ENCODE assay signal across 16 cellular contexts in genomic region chr1:219184337-219184736, GRCh38.
"Had no signal": no experiment of that assay in that cellular context is flagged by ENCODE, and none has a peak within 500 bp of the region (broad histone marks: within the 10 kb centered on the region; RNA-seq: fewer than 3 reads in every experiment).

No MANE protein-coding gene starts in this region.

- H3K27ac Mint-ChIP-seq: activated CD8-positive, alpha-beta T cell treated with anti-CD3 and anti-CD28 coated beads for 36 hours; activated naive CD8-positive, alpha-beta T cell treated with anti-CD3 and anti-CD28 coated beads, Interleukin-2, amount 10 ng/mL, durations not matched to agents 7 days and 5 days; mesothelial cell of epicardium; T-helper 17 cell had no signal

- H3K27ac ChIP-seq: tibial artery, uterus had no signal

- H3K4me3 ChIP-seq: tibial artery, uterus had no signal

- H3K27me3 ChIP-seq: tibial artery, uterus had no signal

- H3K36me3 ChIP-seq: tibial artery, uterus had no signal

- H3K9me3 Mint-ChIP-seq: activated CD8-positive, alpha-beta T cell treated with anti-CD3 and anti-CD28 coated beads for 36 hours; activated naive CD8-positive, alpha-beta T cell treated with anti-CD3 and anti-CD28 coated beads, Interleukin-2, amount 10 ng/mL, durations not matched to agents 7 days and 5 days; activated T-cell treated with anti-CD3 and anti-CD28 coated beads, Interleukin-2, amount 50 U/mL, for 4 hours had no signal

- ATAC-seq: activated CD8-positive, alpha-beta T cell treated with anti-CD3 and anti-CD28 coated beads for 36 hours; activated T-cell treated with anti-CD3 and anti-CD28 coated beads, Interleukin-2, amount 50 U/mL, for 4 hours; T-helper 17 cell had no signal

- H3K27me3 Mint-ChIP-seq: activated CD8-positive, alpha-beta T cell treated with anti-CD3 and anti-CD28 coated beads for 36 hours; activated naive CD8-positive, alpha-beta T cell treated with anti-CD3 and anti-CD28 coated beads, Interleukin-2, amount 10 ng/mL, durations not matched to agents 7 days and 5 days; T-helper 17 cell had no signal

- H3K9me3 ChIP-seq: uterus had no signal

- DNase-seq: activated CD4-positive, alpha-beta T cell treated with anti-CD3 and anti-CD28 coated beads for 48 hours; activated CD8-positive, alpha-beta T cell treated with anti-CD3 and anti-CD28 coated beads for 36 hours; activated effector memory CD4-positive, alpha-beta T cell treated with Interleukin-2 at 50 U/mL for 16 hours; activated naive CD8-positive, alpha-beta T cell treated with anti-CD3 and anti-CD28 coated beads, Interleukin-2, amount 10 ng/mL, durations not matched to agents 7 days and 5 days; activated T-cell treated with anti-CD3 and anti-CD28 coated beads, Interleukin-2, amount 50 U/mL, for 4 hours; anterior cingulate cortex; effector memory CD4-positive, alpha-beta T cell; foreskin melanocyte; head of caudate nucleus; retina; stimulated activated CD4-positive, alpha-beta T cell treated with anti-CD3 and anti-CD28 coated beads, Interleukin-2, amount 100 ng/mL, for 48 hours; stimulated activated naive CD4-positive, alpha-beta T cell; T-helper 17 cell; tibial artery; uterus had no signal

- H3K4me3 Mint-ChIP-seq: activated CD8-positive, alpha-beta T cell treated with anti-CD3 and anti-CD28 coated beads for 36 hours; activated naive CD8-positive, alpha-beta T cell treated with anti-CD3 and anti-CD28 coated beads, Interleukin-2, amount 10 ng/mL, durations not matched to agents 7 days and 5 days; activated T-cell treated with anti-CD3 and anti-CD28 coated beads, Interleukin-2, amount 50 U/mL, for 4 hours; mesothelial cell of epicardium; T-helper 17 cell had no signal
